ENCODE assay signal across 8 cellular contexts in genomic region chr2:154673694-154674093, GRCh38. TPM values are rescaled to one million over a fixed set of nuclear protein-coding genes. Genes with fewer than 3 reads are reported as not detected.
"Had no signal": no experiment of that assay in that cellular context is flagged by ENCODE, and none has a peak within 500 bp of the region (broad histone marks: within the 10 kb centered on the region; RNA-seq: fewer than 3 reads in every experiment).

No MANE protein-coding gene starts in this region.

- H3K27ac ChIP-seq: GM23248, HL-60, KMS-11 had no signal

- DNase-seq: GM23248, H9, HFFc6, KBM-7 had no signal

- H3K4me2 ChIP-seq: KMS-11 had no signal

- H2AFZ ChIP-seq: GM23248 had no signal

- H3K9ac ChIP-seq: GM23248, KMS-11 had no signal

- H3K4me3 ChIP-seq: GM23248 had no signal

RNA-seq across cellular contexts. Expression of gene KCNJ3, which starts 24.8 kb away (rescaled TPM):
- polyA plus RNA-seq: GM23248, HepG2, IgD-negative memory B cell had no signal
